Comparison of ENCODE assay signal across 17 cellular contexts in genomic region chr4:185729300-185729912, GRCh38.
DNase-seq lines count a peak whose midpoint lies in the region; ATAC-seq, FAIRE-seq and TF ChIP-seq lines count a peak whose summit lies in the region.
"Had no signal": no experiment of that assay in that cellular context is flagged by ENCODE, and none has a peak within 500 bp of the region (broad histone marks: within the 10 kb centered on the region; RNA-seq: fewer than 3 reads in every experiment).

No MANE protein-coding gene starts in this region.

- peak; percentile 23 for FAIRE-seq in A204.1 (lab: Jason Lieb, UNC)
- FAIRE-seq in astrocyte (lab: Jason Lieb, UNC) = peak; percentile 67
- FAIRE-seq: urothelium cell line had no signal

- H3K27me3 ChIP-seq in astrocyte (ENCODE audit: insufficient read depth, low read length) (no peaks in the 10 kb centered on the region), foreskin keratinocyte (no peaks in the 10 kb centered on the region)

- DNase-seq in astrocyte (ENCODE audit: low read depth) = no peak
- DNase-seq in foreskin keratinocyte = no peak
- DNase-seq in neural crest cell (ENCODE audit: low read depth, low spot score) = no peak
- DNase-seq in DMS79 treated with DMSO at 0.1 percent for 48 hours (lab: John Stamatoyannopoulos, UW) = no peak
- DNase-seq: activated B cell treated with CpG ODN at 0.5 μM for 24 hours; activated CD8-positive, alpha-beta memory T cell treated with anti-CD3 and anti-CD28 coated beads for 24 hours; amniotic stem cell; foreskin fibroblast; H7; mammary epithelial cell; NK-92 treated with Interleukin-12 subunit alpha and Interleukin-12 subunit beta, amount 100 ng/mL, for 24 hours; T-cell had no signal

- H3K4me3 ChIP-seq in astrocyte (ENCODE audit: insufficient read depth, low read depth, low read length) = no peak overlapping the region

- peaks cover 26% of the 10 kb centered on the region for H3K36me3 Mint-ChIP-seq in astrocyte (ENCODE audit: low read depth, unreplicated experiment)
- peaks cover 9% of the 10 kb centered on the region for H3K36me3 Mint-ChIP-seq in neural crest cell (ENCODE audit: low read depth)
- H3K36me3 Mint-ChIP-seq: T-cell had no signal

- no peak overlapping the region for H3K4me2 ChIP-seq in astrocyte (ENCODE audit: low read length)

- H3K4me3 Mint-ChIP-seq in astrocyte (ENCODE audit: unreplicated experiment) (no peak overlapping the region), neural crest cell (no peak overlapping the region)
- H3K4me3 Mint-ChIP-seq: activated B cell treated with CpG ODN at 0.5 μM for 24 hours, T-cell had no signal

- peaks cover 3% of the 10 kb centered on the region for H3K9me3 Mint-ChIP-seq in astrocyte (ENCODE audit: unreplicated experiment)
- H3K9me3 Mint-ChIP-seq in neural crest cell = no peaks in the 10 kb centered on the region
- H3K9me3 Mint-ChIP-seq: activated B cell treated with CpG ODN at 0.5 μM for 24 hours, T-cell had no signal

- H3K9ac ChIP-seq in astrocyte (ENCODE audit: low read length) = no peak overlapping the region

- no peak for ATAC-seq in foreskin keratinocyte
- ATAC-seq in GM19397 (IDR thresholded peaks at IDR 0.05; ENCODE audit: unreplicated experiment) = no peak
- ATAC-seq in HG02571 (IDR thresholded peaks at IDR 0.05; ENCODE audit: unreplicated experiment) = no peak
- no peak for ATAC-seq in HG02642 (IDR thresholded peaks at IDR 0.05; ENCODE audit: poor library complexity, unreplicated experiment)
- ATAC-seq: T-cell had no signal

- H3K79me2 ChIP-seq in astrocyte (ENCODE audit: insufficient read depth, low read length) = no peaks in the 10 kb centered on the region

- no peaks in the 10 kb centered on the region for H3K36me3 ChIP-seq in astrocyte (ENCODE audit: insufficient read depth, low read length)

- peaks cover 5% of the 10 kb centered on the region for H3K4me1 ChIP-seq in astrocyte (ENCODE audit: insufficient read depth, low read length)
- H3K4me1 ChIP-seq in foreskin keratinocyte = no peaks in the 10 kb centered on the region

- H3K27ac ChIP-seq in astrocyte (ENCODE audit: low read depth, low read length) = no peak overlapping the region
- peak overlapping the region; percentile 23 for H3K27ac ChIP-seq in foreskin keratinocyte

- no peaks in the 10 kb centered on the region for H3K27me3 Mint-ChIP-seq in astrocyte (ENCODE audit: low read depth, unreplicated experiment)
- no peaks in the 10 kb centered on the region for H3K27me3 Mint-ChIP-seq in neural crest cell (ENCODE audit: low read depth)

- TF ChIP-seq CTCF in astrocyte (IDR thresholded peaks at IDR 0.05; ENCODE audit: insufficient read depth, low read depth, low read length) (no peak), foreskin keratinocyte (conservative IDR thresholded peaks at IDR 0.05) (no peak), neural crest cell (conservative IDR thresholded peaks at IDR 0.05) (no peak)

- no peaks in the 10 kb centered on the region for H3K9me3 ChIP-seq in astrocyte (ENCODE audit: insufficient read depth, low read depth, low read length)

- no peak overlapping the region for H2AFZ ChIP-seq in astrocyte (ENCODE audit: low read depth, low read length)

- H3K27ac Mint-ChIP-seq in astrocyte (ENCODE audit: unreplicated experiment) = peak overlapping the region; percentile 90
- H3K27ac Mint-ChIP-seq in neural crest cell (ENCODE audit: unreplicated experiment) = peak overlapping the region; percentile 73
- H3K27ac Mint-ChIP-seq: activated B cell treated with CpG ODN at 0.5 μM for 24 hours, T-cell had no signal

- peaks cover 32% of the 10 kb centered on the region for H3K4me1 Mint-ChIP-seq in astrocyte (ENCODE audit: low read depth, unreplicated experiment)
- H3K4me1 Mint-ChIP-seq in neural crest cell = peaks cover 55% of the 10 kb centered on the region
- H3K4me1 Mint-ChIP-seq: T-cell had no signal

- H4K20me1 ChIP-seq in astrocyte (ENCODE audit: insufficient read depth, low read length) = no peaks in the 10 kb centered on the region
